Comparison of ENCODE assay signal across 27 cellular contexts in the genomic region with DNA sequence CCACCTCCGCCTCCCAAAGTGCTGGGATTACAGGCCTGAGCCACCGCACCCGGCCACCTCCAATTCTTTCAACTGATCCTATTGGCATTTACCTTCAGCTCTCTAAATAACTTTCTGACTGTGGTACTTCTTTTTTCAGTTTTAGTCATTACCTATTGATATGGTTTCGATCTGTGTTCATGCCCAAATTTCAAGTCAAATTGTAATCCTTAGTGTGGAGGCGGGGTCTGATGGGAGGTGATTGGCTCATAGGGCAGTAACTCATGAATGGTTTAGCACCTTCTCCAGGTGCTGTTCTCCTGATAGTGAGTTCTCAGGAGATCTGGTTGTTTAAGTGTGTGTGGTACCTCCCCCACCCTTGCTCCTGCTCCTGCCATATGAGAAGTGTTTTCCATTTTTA.
DNase-seq lines count a peak whose midpoint lies in the region; ATAC-seq, FAIRE-seq and TF ChIP-seq lines count a peak whose summit lies in the region.
"Had no signal": no experiment of that assay in that cellular context is flagged by ENCODE, and none has a peak within 500 bp of the region (broad histone marks: within the 10 kb centered on the region; RNA-seq: fewer than 3 reads in every experiment).

No MANE protein-coding gene starts in this region.

- ATAC-seq in GM18502 (IDR thresholded peaks at IDR 0.05; ENCODE audit: poor library complexity, unreplicated experiment) = peak; percentile 57
- ATAC-seq in HG02610 (IDR thresholded peaks at IDR 0.05; ENCODE audit: unreplicated experiment) = peak; percentile 44
- peak; percentile 28; the same call in 1 of the 3 replicates for ATAC-seq in GM12878
- no peak for ATAC-seq in GM18511 (IDR thresholded peaks at IDR 0.05; ENCODE audit: unreplicated experiment)
- ATAC-seq in gastrocnemius medialis = no peak
- ATAC-seq: naive thymus-derived CD8-positive, alpha-beta T cell; Panc1; upper lobe of right lung had no signal

- no peak for TF ChIP-seq POLR2A in GM12878 (IDR thresholded peaks at IDR 0.05; ENCODE audit: low read depth, low read length)
- no peak for TF ChIP-seq POLR2A in gastrocnemius medialis (IDR thresholded peaks at IDR 0.05)

- no peak for TF ChIP-seq EP300 in GM12878 (IDR thresholded peaks at IDR 0.05; ENCODE audit: borderline replicate concordance in 1 of 2, control insufficient read depth in 1 of 2, low read depth in 2 of 2, low read length in 2 of 2)

- no peak for TF ChIP-seq RAD21 in GM12878 (IDR thresholded peaks at IDR 0.05; ENCODE audit: insufficient read depth, low read depth, low read length)

- no peak overlapping the region for H2AFZ ChIP-seq in GM12878 (ENCODE audit: control insufficient read depth, low read depth, low read length)
- H2AFZ ChIP-seq: GM23248, parathyroid adenoma had no signal

- no peak overlapping the region for H3K4me2 ChIP-seq in GM12878 (ENCODE audit: control insufficient read depth, insufficient read depth)

- CTCF ChIA-PET in GM12878 (lab: Yijun Ruan, JAX) = interaction anchor here (9.3 kb wide), 1 partner anchor 10 kb away, joined by 69 read pairs; no protein-coding TSS in a partner anchor

- H3K4me1 ChIP-seq in GM12878 (ENCODE audit: control insufficient read depth, insufficient read depth, low read length) (no peaks in the 10 kb centered on the region), gastrocnemius medialis (no peaks in the 10 kb centered on the region)

- no peaks in the 10 kb centered on the region for H3K27me3 ChIP-seq in GM06990 (replicated peaks; ENCODE audit: control insufficient read depth, insufficient read depth, low read length)
- no peaks in the 10 kb centered on the region for H3K27me3 ChIP-seq in GM12878 (replicated peaks in 1 of 2; ENCODE audit: control insufficient read depth in 2 of 2, insufficient read depth in 2 of 2, low read length in 1 of 2)
- H3K27me3 ChIP-seq in gastrocnemius medialis = no peaks in the 10 kb centered on the region
- H3K27me3 ChIP-seq: stomach, upper lobe of right lung had no signal

- no peaks in the 10 kb centered on the region for H3K36me3 ChIP-seq in GM06990 (ENCODE audit: control insufficient read depth, insufficient read depth, low read length)
- H3K36me3 ChIP-seq in GM12878 (ENCODE audit: control insufficient read depth in 2 of 2, insufficient read depth in 2 of 2, low read length in 1 of 2) = no peaks in the 10 kb centered on the region
- H3K36me3 ChIP-seq in gastrocnemius medialis = no peaks in the 10 kb centered on the region
- H3K36me3 ChIP-seq: stomach, upper lobe of right lung had no signal

- no peak for FAIRE-seq in GM12878 (lab: Jason Lieb, UNC)
- FAIRE-seq: astrocyte, endometrium, G401.6, GM12892, HTR-8/SVneo had no signal

- H3K4me3 ChIP-seq in GM06990 (replicated peaks; ENCODE audit: low read depth, low read length) (no peak overlapping the region), GM12878 (no peak overlapping the region), gastrocnemius medialis (no peak overlapping the region)
- H3K4me3 ChIP-seq: GM23248, SK-N-MC, stomach, upper lobe of right lung had no signal

- BruUV-seq in GM12878 (replicated peaks; lab: Mats Ljungman, UMichigan) = no TSS peak

- intact Hi-C loops in GM12878 (cut with micrococcal nuclease; ENCODE audit: unreplicated experiment) = loop anchor here (5.0 kb wide), 2 partner anchors 244 to 849 kb away; no protein-coding TSS in a partner anchor
- intact Hi-C loops in gastrocnemius medialis (cut with DNase I; ENCODE audit: low total_unique reads) = no loop called here

- in situ Hi-C loops in GM12878 (cut with MboI) = loop anchor here (10.0 kb wide), 1 partner anchor 852 kb away; no protein-coding TSS in a partner anchor
- in situ Hi-C loops in ACHN (cut with HindIII; ENCODE audit: low pct_ligation_motif_present, low pct_unique_long_range_greater_than_20kb, low sequenced_read_pairs) = no loop called here
- in situ Hi-C loops in gastrocnemius medialis (cut with MboI; ENCODE audit: low sequenced_read_pairs in 4 of 4) = no loop called here

- H4K20me1 ChIP-seq in GM12878 (ENCODE audit: control insufficient read depth, insufficient read depth) = no peaks in the 10 kb centered on the region

- H3K9ac ChIP-seq in GM12878 (ENCODE audit: control insufficient read depth, insufficient read depth, low read length) = no peak overlapping the region
- H3K9ac ChIP-seq: GM23248, parathyroid adenoma had no signal

- H3K79me2 ChIP-seq in GM12878 (ENCODE audit: control insufficient read depth, insufficient read depth, low read length) = no peaks in the 10 kb centered on the region
- H3K79me2 ChIP-seq: parathyroid adenoma had no signal

- POLR2A ChIA-PET in GM12878 (lab: Charles Lee) = no interaction called here

- SMC1A ChIA-PET in GM12878 (lab: Charles Lee; ENCODE audit: uncharacterized antibody, unreplicated experiment) = interaction anchor here (3.2 kb wide), 1 partner anchor 10 kb away, joined by 19 read pairs; no protein-coding TSS in a partner anchor

- WGBS in GM12878 (ENCODE audit: insufficient coverage, insufficient replicate concordance, low lambda C conversion rate, missing lambda C conversion rate) = 5% methylated on average over 5 of the region's 5 CpGs

- DNase-seq in GM06990 (ENCODE audit: extremely low read depth, insufficient read length) (peak; percentile 47), GM12878 (ENCODE audit: low read depth, low spot score) (no peak), DMS 273 treated with DMSO at 0.1 percent for 48 hours (lab: John Stamatoyannopoulos, UW) (no peak), ACHN (no peak), gastrocnemius medialis (no peak)
- DNase-seq: Calu3; GM23248; islet precursor cell; mammary epithelial cell; naive thymus-derived CD8-positive, alpha-beta T cell; NCI-H1105 treated with DMSO at 0.1 percent for 48 hours; NCI-H2171 treated with DMSO at 0.1 percent for 48 hours; NCI-H82; stomach; T1000; upper lobe of right lung had no signal

- TF ChIP-seq CTCF in GM06990 (IDR thresholded peaks at IDR 0.05; ENCODE audit: insufficient read depth, low read length, poor library complexity, severe bottlenecking) = no peak
- no peak for TF ChIP-seq CTCF in GM12878 (IDR thresholded peaks at IDR 0.05 in 2 of 3, conservative IDR thresholded peaks at IDR 0.05 in 1 of 3; ENCODE audit: control insufficient read depth in 2 of 3, extremely low read depth in 1 of 3, insufficient read depth in 1 of 3, low read depth in 3 of 3, low read length in 3 of 3)
- TF ChIP-seq CTCF in gastrocnemius medialis (IDR thresholded peaks at IDR 0.05 in 4 of 5, conservative IDR thresholded peaks at IDR 0.05 in 1 of 5) = no peak

- H3K9me3 ChIP-seq in GM12878 (replicated peaks; ENCODE audit: control insufficient read depth, insufficient read depth, low read length) = no peaks in the 10 kb centered on the region
- H3K9me3 ChIP-seq in gastrocnemius medialis = no peaks in the 10 kb centered on the region
- H3K9me3 ChIP-seq: stomach, upper lobe of right lung had no signal

- RAD21 ChIA-PET in GM12878 (lab: Charles Lee; ENCODE audit: unreplicated experiment) = interaction anchor here (1.6 kb wide), 1 partner anchor 10 kb away, joined by 6 read pairs; no protein-coding TSS in a partner anchor

- H3K27ac ChIP-seq in GM12878 (ENCODE audit: control insufficient read depth, insufficient read depth) (no peak overlapping the region), gastrocnemius medialis (no peak overlapping the region)
- H3K27ac ChIP-seq: GM23248, parathyroid adenoma, SK-N-MC, stomach, upper lobe of right lung had no signal

TF ChIP-seq in GM12878, 131 proteins besides CTCF, POLR2A, EP300 and RAD21:
- TF ChIP-seq RUNX3 (IDR thresholded peaks at IDR 0.05; ENCODE audit: low read length) (peak; percentile 20; the same call in 1 of the 2 replicates), STAT3 (IDR thresholded peaks at IDR 0.05; ENCODE audit: low read depth, low read length) (no peak), ZNF24 (IDR thresholded peaks at IDR 0.05) (no peak), POLR2AphosphoS5 (IDR thresholded peaks at IDR 0.05; ENCODE audit: low read length) (no peak), PKNOX1 (IDR thresholded peaks at IDR 0.05) (peak; percentile 57; the same call in 1 of the 2 replicates), JUNB (IDR thresholded peaks at IDR 0.05) (peak; percentile 15; the same call in 1 of the 2 replicates)

Comparison
In these comparisons a context has a peak if more than half of its experiments do, and no peak if none do; other contexts are left out.
1. ATAC-seq: peak in GM18502 (single experiment), HG02610 (single experiment) and GM12878 (single experiment); none in GM18511 (single experiment) and gastrocnemius medialis (0 of 2).